ENCODE assay signal across 8 cellular contexts in genomic region chr3:14439501-14440167, GRCh38. TPM values are rescaled to one million over a fixed set of nuclear protein-coding genes. Genes with fewer than 3 reads are reported as not detected.
A peak's percentile ranks its signal among the peaks of the same experiment; 100 is the strongest.
DNase-seq lines count a peak whose midpoint lies in the region; ATAC-seq and TF ChIP-seq lines count a peak whose summit lies in the region.

No MANE protein-coding gene starts in this region.

- H2AFZ ChIP-seq in OCI-LY7 (ENCODE audit: low read length), result no peak overlapping the region

- H3K27ac ChIP-seq in OCI-LY7 (ENCODE audit: low read depth, low read length, poor library complexity, severe bottlenecking), result no peak overlapping the region
- H3K27ac ChIP-seq in spleen, result peak overlapping the region in 6 of 8 donors; percentile 46 to 84 (median 64)

- peaks cover 69% of the 10 kb centered on the region for H3K79me2 ChIP-seq in OCI-LY7 (ENCODE audit: insufficient read depth, low read depth, low read length)

- no peak for TF ChIP-seq CTCF in OCI-LY7 (conservative IDR thresholded peaks at IDR 0.05; ENCODE audit: low read length)
- no peak for TF ChIP-seq CTCF in fibroblast of villous mesenchyme (IDR thresholded peaks at IDR 0.05; ENCODE audit: insufficient read depth, low read depth, low read length)
- no peak for TF ChIP-seq CTCF in spleen (IDR thresholded peaks at IDR 0.05 in 8 of 11, conservative IDR thresholded peaks at IDR 0.05 in 3 of 11)

- peak overlapping the region; percentile 29; the same call in 1 of the 2 replicates for H3K4me2 ChIP-seq in OCI-LY7 (ENCODE audit: low read length)

- no peaks in the 10 kb centered on the region for H3K9me2 ChIP-seq in OCI-LY7 (ENCODE audit: insufficient read depth, low read length)

- peaks cover 11% of the 10 kb centered on the region for H4K20me1 ChIP-seq in OCI-LY7 (ENCODE audit: insufficient read depth, low read length)

- DNase-seq in DMS53 (lab: John Stamatoyannopoulos, UW) (peak; percentile 72), DMS53 treated with DMSO at 0.1 percent for 48 hours (lab: John Stamatoyannopoulos, UW; ENCODE audit: unreplicated experiment) (no peak), OCI-LY7 (ENCODE audit: low spot score) (no peak), fibroblast of villous mesenchyme (ENCODE audit: low read depth) (peak; percentile 71), spleen (peak; percentile 92)

- H3K9me3 ChIP-seq in OCI-LY7 (ENCODE audit: low read length) (no peaks in the 10 kb centered on the region), spleen (no peaks in the 10 kb centered on the region)

- H3K36me3 ChIP-seq in OCI-LY7 (ENCODE audit: insufficient read depth, low read length) (peaks cover 68% of the 10 kb centered on the region), spleen (peaks cover 0 to 30% (median 10%) of the 10 kb centered on the region in 6 donors)

- POLR2A ChIA-PET in OCI-LY7 (lab: Charles Lee), result interaction anchor here (0.5 to 1.4 kb wide), 5 partner anchors 8 to 133 kb away, joined by 3 read pairs; no protein-coding TSS in a partner anchor

- H3K4me3 ChIP-seq in OCI-LY7 (ENCODE audit: low read depth, low read length, poor library complexity, severe bottlenecking) (no peak overlapping the region), fibroblast of villous mesenchyme (ENCODE audit: low read depth, low read length) (no peak overlapping the region), spleen (peak overlapping the region in 1 of 8 donors; percentile 36)

- H3K4me1 ChIP-seq in OCI-LY7 (ENCODE audit: insufficient read depth, low read length, poor library complexity, severe bottlenecking) (no peaks in the 10 kb centered on the region), spleen (peaks cover 50 to 84% (median 71%) of the 10 kb centered on the region in 6 donors)

- 27 to 46% (median 43%) methylated on average over 10 to 13 of the region's 13 CpGs for WGBS in spleen, 5 donors

- CTCF ChIA-PET in OCI-LY7 (lab: Charles Lee; ENCODE audit: unreplicated experiment), result no interaction called here

- H3K27me3 ChIP-seq in spleen (replicated peaks in 1 of 7), result no peaks in the 10 kb centered on the region

- BruUV-seq in OCI-LY7 (replicated peaks; lab: Mats Ljungman, UMichigan), result no TSS peak

- intact Hi-C loops in OCI-LY7 (cut with micrococcal nuclease; ENCODE audit: unreplicated experiment), result no loop called here
- intact Hi-C loops in spleen (cut with DNase I; ENCODE audit: low total_unique reads), result no loop called here

- ATAC-seq in GM18873 (IDR thresholded peaks at IDR 0.05; ENCODE audit: low FRiP score, unreplicated experiment) (no peak), GM19452 (IDR thresholded peaks at IDR 0.05; ENCODE audit: unreplicated experiment) (no peak), HG02610 (IDR thresholded peaks at IDR 0.05; ENCODE audit: unreplicated experiment) (no peak)

- TF ChIP-seq POLR2A in spleen (IDR thresholded peaks at IDR 0.05), result no peak

RNA-seq across cellular contexts. Expression of gene SLC6A6, which starts 37.2 kb away (rescaled TPM):
- 36.7 and 43.0 TPM in 2 replicates for total RNA-seq in OCI-LY7 (2014; rRNA removed; shearing (Covaris generic))
- total RNA-seq in OCI-LY7 (2022) (44.6 and 51.8 TPM in 2 replicates), fibroblast of villous mesenchyme (33.2 and 36.1 TPM in 2 replicates), spleen (100 to 1,000 TPM in 6 of 7 donors, 10 to 100 TPM in 1; 75.4 to 150 (median 128) TPM)
- 10 to 100 TPM in 1 of 3 donors, 1 to 10 TPM in 2; 3.4 to 14.2 (median 3.9) TPM for polyA plus RNA-seq in spleen

Comparison
In these comparisons a context has a peak if more than half of its experiments do, and no peak if none do; other contexts are left out.
1. DNase-seq: peak in DMS53 (single experiment), fibroblast of villous mesenchyme (single experiment) and spleen (single experiment); none in DMS53 treated with DMSO at 0.1 percent for 48 hours (single experiment) and OCI-LY7 (single experiment).